Comparison of ENCODE assay signal across 1 cellular context in genomic region chr6:31958741-31959739, GRCh38.
TF ChIP-seq lines count a peak whose summit lies in the region.

Gene NELFE (minus strand): TSS chr6:31958971. CDS start chr6:31958446, 525 bp downstream.
Gene SKIC2 (plus strand): TSS chr6:31959175. CDS start chr6:31959193, 18 bp downstream.

TF ChIP-seq in HepG2, 621 proteins besides CTCF, POLR2A, EP300 and RAD21 (continued from another document and continues in another):
- TF ChIP-seq SNAI1 (CRISPR knock-in tag; IDR thresholded peaks at IDR 0.05; ENCODE audit: borderline replicate concordance) (0 out of 2 replicates have a peak, but pooled peaks have one; percentile 21), SP140L (CRISPR knock-in tag; IDR thresholded peaks at IDR 0.05; ENCODE audit: borderline replicate concordance) (peak; percentile 63; the same call in 1 of the 2 replicates), ZNF891 (CRISPR knock-in tag; IDR thresholded peaks at IDR 0.05) (no peak), ZNF709 (CRISPR knock-in tag; IDR thresholded peaks at IDR 0.05) (peak; percentile 60; the same call in 1 of the 2 replicates), ESRRA (CRISPR knock-in tag; IDR thresholded peaks at IDR 0.05; ENCODE audit: low read depth) (no peak; the same call in 1 of the 2 replicates), MAFK (conservative IDR thresholded peaks at IDR 0.05 in 1 of 2, IDR thresholded peaks at IDR 0.05 in 1 of 2; ENCODE audit: low read length in 2 of 2) (no peak), HNF4A (CRISPR knock-in tag; IDR thresholded peaks at IDR 0.05) (peak; percentile 90), NRL (CRISPR knock-in tag; IDR thresholded peaks at IDR 0.05; ENCODE audit: borderline replicate concordance) (peak; percentile 11; the same call in 1 of the 2 replicates), AHR (CRISPR knock-in tag; IDR thresholded peaks at IDR 0.05) (no peak; the same call in 1 of the 2 replicates), KLF9 (CRISPR knock-in tag; IDR thresholded peaks at IDR 0.05; ENCODE audit: low read depth) (no peak; the same call in none of the 2 replicates), ZNF503 (CRISPR knock-in tag; IDR thresholded peaks at IDR 0.05) (peak; percentile 81; the same call in 1 of the 2 replicates), DBP (CRISPR knock-in tag; IDR thresholded peaks at IDR 0.05; ENCODE audit: not compliant biosample characterization) (peak; percentile 84), NR3C1 (CRISPR knock-in tag; IDR thresholded peaks at IDR 0.05) (no peak), KLF16 (CRISPR knock-in tag; IDR thresholded peaks at IDR 0.05) (peak; percentile 66 to 99; a peak in 3 of 4 replicates), ZNF775 (CRISPR knock-in tag; IDR thresholded peaks at IDR 0.05; ENCODE audit: borderline replicate concordance) (no peak), ZMYM2 (CRISPR knock-in tag; IDR thresholded peaks at IDR 0.05) (0 out of 2 replicates have a peak, but pooled peaks have one; percentile 51), ZSCAN5A (CRISPR knock-in tag; IDR thresholded peaks at IDR 0.05; ENCODE audit: borderline replicate concordance) (0 out of 2 replicates have a peak, but pooled peaks have one; percentile 2), CEBPZ (IDR thresholded peaks at IDR 0.05; ENCODE audit: low read length) (no peak), ARHGAP35 (CRISPR knock-in tag; IDR thresholded peaks at IDR 0.05; ENCODE audit: borderline replicate concordance) (peak; percentile 64; the same call in 1 of the 2 replicates), NFYB (CRISPR knock-in tag; IDR thresholded peaks at IDR 0.05) (peak; percentile 69), PTBP1 (IDR thresholded peaks at IDR 0.05; ENCODE audit: low read depth, low read length, poor library complexity, severe bottlenecking) (no peak), HES4 (CRISPR knock-in tag; IDR thresholded peaks at IDR 0.05; ENCODE audit: borderline replicate concordance) (peak; percentile 84), NR2F6 (IDR thresholded peaks at IDR 0.05) (peak; percentile 100), NR2F6 (CRISPR knock-in tag; IDR thresholded peaks at IDR 0.05) (peak; percentile 98), ZNF816 (CRISPR knock-in tag; IDR thresholded peaks at IDR 0.05; ENCODE audit: borderline replicate concordance) (0 out of 2 replicates have a peak, but pooled peaks have one; percentile 15)
- TF ChIP-seq, protein P1, sequence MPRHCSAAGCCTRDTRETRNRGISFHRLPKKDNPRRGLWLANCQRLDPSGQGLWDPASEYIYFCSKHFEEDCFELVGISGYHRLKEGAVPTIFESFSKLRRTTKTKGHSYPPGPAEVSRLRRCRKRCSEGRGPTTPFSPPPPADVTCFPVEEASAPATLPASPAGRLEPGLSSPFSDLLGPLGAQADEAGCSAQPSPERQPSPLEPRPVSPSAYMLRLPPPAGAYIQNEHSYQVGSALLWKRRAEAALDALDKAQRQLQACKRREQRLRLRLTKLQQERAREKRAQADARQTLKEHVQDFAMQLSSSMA (CRISPR knock-in tag; IDR thresholded peaks at IDR 0.05), result peak; percentile 98
- TF ChIP-seq, protein P2, sequence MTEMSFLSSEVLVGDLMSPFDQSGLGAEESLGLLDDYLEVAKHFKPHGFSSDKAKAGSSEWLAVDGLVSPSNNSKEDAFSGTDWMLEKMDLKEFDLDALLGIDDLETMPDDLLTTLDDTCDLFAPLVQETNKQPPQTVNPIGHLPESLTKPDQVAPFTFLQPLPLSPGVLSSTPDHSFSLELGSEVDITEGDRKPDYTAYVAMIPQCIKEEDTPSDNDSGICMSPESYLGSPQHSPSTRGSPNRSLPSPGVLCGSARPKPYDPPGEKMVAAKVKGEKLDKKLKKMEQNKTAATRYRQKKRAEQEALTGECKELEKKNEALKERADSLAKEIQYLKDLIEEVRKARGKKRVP (CRISPR knock-in tag; IDR thresholded peaks at IDR 0.05), result peak in 1 of 2 experiments; percentile 51; a peak in 1 of 4 replicates
- TF ChIP-seq, protein P3, sequence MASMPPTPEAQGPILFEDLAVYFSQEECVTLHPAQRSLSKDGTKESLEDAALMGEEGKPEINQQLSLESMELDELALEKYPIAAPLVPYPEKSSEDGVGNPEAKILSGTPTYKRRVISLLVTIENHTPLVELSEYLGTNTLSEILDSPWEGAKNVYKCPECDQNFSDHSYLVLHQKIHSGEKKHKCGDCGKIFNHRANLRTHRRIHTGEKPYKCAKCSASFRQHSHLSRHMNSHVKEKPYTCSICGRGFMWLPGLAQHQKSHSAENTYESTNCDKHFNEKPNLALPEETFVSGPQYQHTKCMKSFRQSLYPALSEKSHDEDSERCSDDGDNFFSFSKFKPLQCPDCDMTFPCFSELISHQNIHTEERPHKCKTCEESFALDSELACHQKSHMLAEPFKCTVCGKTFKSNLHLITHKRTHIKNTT (CRISPR knock-in tag; IDR thresholded peaks at IDR 0.05), result no peak
- TF ChIP-seq, protein P4, sequence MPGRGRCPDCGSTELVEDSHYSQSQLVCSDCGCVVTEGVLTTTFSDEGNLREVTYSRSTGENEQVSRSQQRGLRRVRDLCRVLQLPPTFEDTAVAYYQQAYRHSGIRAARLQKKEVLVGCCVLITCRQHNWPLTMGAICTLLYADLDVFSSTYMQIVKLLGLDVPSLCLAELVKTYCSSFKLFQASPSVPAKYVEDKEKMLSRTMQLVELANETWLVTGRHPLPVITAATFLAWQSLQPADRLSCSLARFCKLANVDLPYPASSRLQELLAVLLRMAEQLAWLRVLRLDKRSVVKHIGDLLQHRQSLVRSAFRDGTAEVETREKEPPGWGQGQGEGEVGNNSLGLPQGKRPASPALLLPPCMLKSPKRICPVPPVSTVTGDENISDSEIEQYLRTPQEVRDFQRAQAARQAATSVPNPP (CRISPR knock-in tag; IDR thresholded peaks at IDR 0.05), result peak; percentile 38; the same call in 1 of the 2 replicates
- TF ChIP-seq, protein P5, sequence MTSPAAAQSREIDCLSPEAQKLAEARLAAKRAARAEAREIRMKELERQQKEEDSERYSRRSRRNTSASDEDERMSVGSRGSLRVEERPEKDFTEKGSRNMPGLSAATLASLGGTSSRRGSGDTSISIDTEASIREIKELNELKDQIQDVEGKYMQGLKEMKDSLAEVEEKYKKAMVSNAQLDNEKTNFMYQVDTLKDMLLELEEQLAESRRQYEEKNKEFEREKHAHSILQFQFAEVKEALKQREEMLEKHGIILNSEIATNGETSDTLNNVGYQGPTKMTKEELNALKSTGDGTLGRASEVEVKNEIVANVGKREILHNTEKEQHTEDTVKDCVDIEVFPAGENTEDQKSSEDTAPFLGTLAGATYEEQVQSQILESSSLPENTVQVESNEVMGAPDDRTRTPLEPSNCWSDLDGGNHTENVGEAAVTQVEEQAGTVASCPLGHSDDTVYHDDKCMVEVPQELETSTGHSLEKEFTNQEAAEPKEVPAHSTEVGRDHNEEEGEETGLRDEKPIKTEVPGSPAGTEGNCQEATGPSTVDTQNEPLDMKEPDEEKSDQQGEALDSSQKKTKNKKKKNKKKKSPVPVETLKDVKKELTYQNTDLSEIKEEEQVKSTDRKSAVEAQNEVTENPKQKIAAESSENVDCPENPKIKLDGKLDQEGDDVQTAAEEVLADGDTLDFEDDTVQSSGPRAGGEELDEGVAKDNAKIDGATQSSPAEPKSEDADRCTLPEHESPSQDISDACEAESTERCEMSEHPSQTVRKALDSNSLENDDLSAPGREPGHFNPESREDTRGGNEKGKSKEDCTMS (CRISPR knock-in tag; conservative IDR thresholded peaks at IDR 0.05), result no peak
- TF ChIP-seq, protein P6, sequence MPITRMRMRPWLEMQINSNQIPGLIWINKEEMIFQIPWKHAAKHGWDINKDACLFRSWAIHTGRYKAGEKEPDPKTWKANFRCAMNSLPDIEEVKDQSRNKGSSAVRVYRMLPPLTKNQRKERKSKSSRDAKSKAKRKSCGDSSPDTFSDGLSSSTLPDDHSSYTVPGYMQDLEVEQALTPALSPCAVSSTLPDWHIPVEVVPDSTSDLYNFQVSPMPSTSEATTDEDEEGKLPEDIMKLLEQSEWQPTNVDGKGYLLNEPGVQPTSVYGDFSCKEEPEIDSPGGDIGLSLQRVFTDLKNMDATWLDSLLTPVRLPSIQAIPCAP (CRISPR knock-in tag; IDR thresholded peaks at IDR 0.05; ENCODE audit: low read depth), result no peak
- TF ChIP-seq, protein P7, sequence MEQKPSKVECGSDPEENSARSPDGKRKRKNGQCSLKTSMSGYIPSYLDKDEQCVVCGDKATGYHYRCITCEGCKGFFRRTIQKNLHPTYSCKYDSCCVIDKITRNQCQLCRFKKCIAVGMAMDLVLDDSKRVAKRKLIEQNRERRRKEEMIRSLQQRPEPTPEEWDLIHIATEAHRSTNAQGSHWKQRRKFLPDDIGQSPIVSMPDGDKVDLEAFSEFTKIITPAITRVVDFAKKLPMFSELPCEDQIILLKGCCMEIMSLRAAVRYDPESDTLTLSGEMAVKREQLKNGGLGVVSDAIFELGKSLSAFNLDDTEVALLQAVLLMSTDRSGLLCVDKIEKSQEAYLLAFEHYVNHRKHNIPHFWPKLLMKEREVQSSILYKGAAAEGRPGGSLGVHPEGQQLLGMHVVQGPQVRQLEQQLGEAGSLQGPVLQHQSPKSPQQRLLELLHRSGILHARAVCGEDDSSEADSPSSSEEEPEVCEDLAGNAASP (CRISPR knock-in tag; IDR thresholded peaks at IDR 0.05; ENCODE audit: borderline replicate concordance), result no peak; the same call in none of the 2 replicates
- TF ChIP-seq, protein P8, sequence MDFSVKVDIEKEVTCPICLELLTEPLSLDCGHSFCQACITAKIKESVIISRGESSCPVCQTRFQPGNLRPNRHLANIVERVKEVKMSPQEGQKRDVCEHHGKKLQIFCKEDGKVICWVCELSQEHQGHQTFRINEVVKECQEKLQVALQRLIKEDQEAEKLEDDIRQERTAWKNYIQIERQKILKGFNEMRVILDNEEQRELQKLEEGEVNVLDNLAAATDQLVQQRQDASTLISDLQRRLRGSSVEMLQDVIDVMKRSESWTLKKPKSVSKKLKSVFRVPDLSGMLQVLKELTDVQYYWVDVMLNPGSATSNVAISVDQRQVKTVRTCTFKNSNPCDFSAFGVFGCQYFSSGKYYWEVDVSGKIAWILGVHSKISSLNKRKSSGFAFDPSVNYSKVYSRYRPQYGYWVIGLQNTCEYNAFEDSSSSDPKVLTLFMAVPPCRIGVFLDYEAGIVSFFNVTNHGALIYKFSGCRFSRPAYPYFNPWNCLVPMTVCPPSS (IDR thresholded peaks at IDR 0.05), result no peak
